Comparison of ENCODE assay signal across 9 cellular contexts in the genomic region with DNA sequence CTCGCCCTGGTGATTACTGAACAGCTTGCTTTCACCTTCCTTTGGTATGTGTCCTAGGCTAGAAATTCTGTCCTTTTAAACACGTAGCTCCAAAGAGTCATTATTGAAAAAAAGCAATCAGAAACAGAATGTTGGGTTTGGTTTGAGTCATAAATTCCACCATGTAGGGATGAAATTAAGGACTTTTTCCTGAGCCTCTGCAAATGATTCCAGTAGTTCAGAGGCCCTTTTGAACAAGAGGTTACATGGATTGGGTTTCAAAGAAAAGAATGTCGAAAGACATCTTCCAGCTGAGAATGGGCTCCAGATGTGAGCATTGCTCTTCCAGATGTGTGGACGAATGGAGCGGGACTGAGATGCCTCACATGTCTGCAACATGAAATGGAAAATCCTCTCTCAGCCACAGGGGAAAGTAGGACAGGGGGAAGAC. TPM values are rescaled to one million over a fixed set of nuclear protein-coding genes. Genes with fewer than 3 reads are reported as not detected.
DNase-seq lines count a peak whose midpoint lies in the region; ATAC-seq, FAIRE-seq and TF ChIP-seq lines count a peak whose summit lies in the region.
"Had no signal": no experiment of that assay in that cellular context is flagged by ENCODE, and none has a peak within 500 bp of the region (broad histone marks: within the 10 kb centered on the region; RNA-seq: fewer than 3 reads in every experiment).

No MANE protein-coding gene starts in this region.

- intact Hi-C loops in CD14-positive monocyte (cut with micrococcal nuclease) (no loop called here), pancreas (cut with DNase I) (no loop called here)

- H3K4me1 ChIP-seq in SJSA1 (replicated peaks) (peaks cover 44% of the 10 kb centered on the region), pancreas (no peaks in the 10 kb centered on the region)

- H3K4me3 Mint-ChIP-seq in CD14-positive monocyte: peak overlapping the region in 1 of 2 donors; percentile 22

- peaks cover 28% of the 10 kb centered on the region for H3K4me1 Mint-ChIP-seq in CD14-positive monocyte

- H3K4me3 ChIP-seq in SJSA1 (no peak overlapping the region), fibroblast of mammary gland (ENCODE audit: control insufficient read depth, low read depth, low read length) (peak overlapping the region; percentile 11), pancreas (no peak overlapping the region)

- H3K27ac Mint-ChIP-seq in CD14-positive monocyte: peak overlapping the region in 4 of 7 donors; percentile 3 to 88 (median 32)

- FAIRE-seq in pancreas (lab: Jason Lieb, UNC): no peak

- peaks cover 0 to 8% (median 5%) of the 10 kb centered on the region in 3 donors for H3K27me3 Mint-ChIP-seq in CD14-positive monocyte (ENCODE audit: low read depth in 3 of 3)

- DNase-seq in CD14-positive monocyte (ENCODE audit: low spot score) (no peak), SJSA1 (ENCODE audit: low read depth in 1 of 2, low spot score in 2 of 2) (peak in 1 of 2 experiments; percentile 35), fibroblast of mammary gland (ENCODE audit: low read depth) (peak; percentile 96), pancreas (no peak), left lobe of liver (ENCODE audit: low spot score) (no peak), amygdala (lab: John Stamatoyannopoulos, UW) (no peak), NCI-H2029 treated with DMSO at 0.1 percent for 48 hours (lab: John Stamatoyannopoulos, UW) (no peak)

- H3K9me3 ChIP-seq in SJSA1 (replicated peaks) (no peaks in the 10 kb centered on the region), pancreas (no peaks in the 10 kb centered on the region)
- H3K9me3 ChIP-seq: neutrophil had no signal

- peak in 3 of 4 donors; percentile 33 to 59 (median 49) for ATAC-seq in pancreas
- ATAC-seq in left lobe of liver: no peak
- ATAC-seq in esophagus mucosa: no peak

- peak overlapping the region; percentile 74 for H3K27ac ChIP-seq in SJSA1
- peak overlapping the region in 2 of 4 donors; percentile 2 to 8 for H3K27ac ChIP-seq in pancreas
- H3K27ac ChIP-seq: neutrophil had no signal

- no peaks in the 10 kb centered on the region for H3K36me3 Mint-ChIP-seq in CD14-positive monocyte

- H3K9me3 Mint-ChIP-seq in CD14-positive monocyte: peaks cover 0 to 1% (median 0%) of the 10 kb centered on the region in 7 donors

- no peaks in the 10 kb centered on the region for H3K36me3 ChIP-seq in SJSA1
- no peaks in the 10 kb centered on the region for H3K36me3 ChIP-seq in pancreas
- H3K36me3 ChIP-seq: neutrophil had no signal

- no peaks in the 10 kb centered on the region for H3K27me3 ChIP-seq in SJSA1 (replicated peaks)
- H3K27me3 ChIP-seq in pancreas: no peaks in the 10 kb centered on the region
- H3K27me3 ChIP-seq: neutrophil had no signal

- WGBS in pancreas, 2 donors: 79 to 82% methylated on average over 5 of the region's 5 CpGs

- TF ChIP-seq CTCF in CD14-positive monocyte (IDR thresholded peaks at IDR 0.05) (no peak), fibroblast of mammary gland (conservative IDR thresholded peaks at IDR 0.05; ENCODE audit: control insufficient read depth, insufficient read depth, low read depth, low read length) (no peak), pancreas (IDR thresholded peaks at IDR 0.05) (no peak)

RNA-seq across cellular contexts. Expression of a gene that starts 23.5 kb away (rescaled TPM):
- polyA plus RNA-seq in CD14-positive monocyte (1 to 10 TPM; 2.7 to 3.1 TPM), pancreas (10 to 100 TPM in 1 of 2 donors, 1 to 10 TPM in 1; 5.8 to 10.2 TPM)
- total RNA-seq in SJSA1 (2014; rRNA removed; shearing (Covaris generic)): 45.2 and 159 TPM in 2 replicates
- total RNA-seq in pancreas (10 to 100 TPM; 11.5 to 43.4 (median 31.4) TPM), left lobe of liver (11.6 TPM), esophagus mucosa (1,972 TPM)

Comparison
In these comparisons a context has a peak if more than half of its experiments do, and no peak if none do; other contexts are left out.
1. ATAC-seq: peak in pancreas (3 of 4); none in left lobe of liver (single experiment) and esophagus mucosa (single experiment).
2. RNA of a gene that starts 23.5 kb away (total RNA-seq): 1,972 TPM in esophagus mucosa (single experiment); 45.2 to 159 TPM in SJSA1, 11.5 to 43.4 TPM in pancreas and 11.6 TPM in left lobe of liver (single experiment); every median in the first group is over 10 times any median in the second.